28 cellular contexts compared by ENCODE assay signal in genomic region chr3:82790307-82791097, GRCh38.
"Had no signal": no experiment of that assay in that cellular context is flagged by ENCODE, and none has a peak within 500 bp of the region (broad histone marks: within the 10 kb centered on the region; RNA-seq: fewer than 3 reads in every experiment).

No MANE protein-coding gene starts in this region.

- ATAC-seq: activated T-cell treated with anti-CD3 and anti-CD28 coated beads, Interleukin-2, amount 50 U/mL, for 72 hours; body of pancreas; Panc1; SK-N-SH treated with all-trans-retinoic acid at 6 μM for 48 hours; WTC11 had no signal

- H3K27ac ChIP-seq: ascending aorta, body of pancreas, RWPE1, SJSA1 had no signal

- H3K4me3 ChIP-seq: ascending aorta, body of pancreas, MG63, SJSA1 had no signal

- H3K27me3 ChIP-seq: ascending aorta, body of pancreas, MG63, SJSA1 had no signal

- H3K9me3 ChIP-seq: ascending aorta, body of pancreas, MG63, SJSA1 had no signal

- H3K36me3 Mint-ChIP-seq: activated naive CD4-positive, alpha-beta T cell treated with anti-CD3 and anti-CD28 coated beads, Interleukin-2, amount 50 U/mL, for 24 hours had no signal

- H3K4me1 Mint-ChIP-seq: activated CD4-positive, alpha-beta T cell treated with anti-CD3 and anti-CD28 coated beads, Interleukin-2, amount 10 ng/mL, durations not matched to agents 24 days and 14 days; activated naive CD4-positive, alpha-beta T cell treated with anti-CD3 and anti-CD28 coated beads, Interleukin-2, amount 50 U/mL, for 24 hours; WTC11 had no signal

- DNase-seq: activated CD4-positive, alpha-beta T cell treated with anti-CD3 and anti-CD28 coated beads, Interleukin-2, amount 10 ng/mL, durations not matched to agents 24 days and 14 days; activated CD4-positive, alpha-beta T cell treated with anti-CD3 and anti-CD28 coated beads, Interleukin-2, amount 50 U/mL, for 48 hours; activated CD4-positive, CD25-positive, alpha-beta regulatory T cell treated with anti-CD3 and anti-CD28 coated beads, Interleukin-2, amount 50 U/mL, for 72 hours; activated naive CD4-positive, alpha-beta T cell; activated T-cell treated with anti-CD3 and anti-CD28 coated beads, Interleukin-2, amount 50 U/mL, for 72 hours; body of pancreas; central memory CD4-positive, alpha-beta T cell; MG63; MV-4-11; NCI-H1092 treated with DMSO at 0.1 percent for 48 hours; NCI-H1417 treated with DMSO at 0.1 percent for 48 hours; NCI-H1694; NCI-H2029 treated with DMSO at 0.1 percent for 48 hours; NCI-H345; NCI-H510A; NCI-H526 treated with DMSO at 0.1 percent for 48 hours; NCI-H82; NK-92 treated with Interleukin-12 subunit alpha and Interleukin-12 subunit beta, amount 100 ng/mL, for 24 hours; OCI-M1; SHP77 had no signal

- H3K36me3 ChIP-seq: ascending aorta, MG63, SJSA1 had no signal

- H3K4me3 Mint-ChIP-seq: activated CD4-positive, alpha-beta T cell treated with anti-CD3 and anti-CD28 coated beads, Interleukin-2, amount 10 ng/mL, durations not matched to agents 24 days and 14 days; activated naive CD4-positive, alpha-beta T cell treated with anti-CD3 and anti-CD28 coated beads, Interleukin-2, amount 50 U/mL, for 24 hours; activated T-cell treated with anti-CD3 and anti-CD28 coated beads, Interleukin-2, amount 50 U/mL, for 72 hours; T-helper 1 cell treated with Interleukin-12 subunit alpha and Interleukin-12 subunit beta and Interleukin-4 antibody, amounts not matched to agents 30 μg/mL and 1 μg/mL, for 36 hours; WTC11 had no signal

- H3K4me1 ChIP-seq: ascending aorta, body of pancreas, SJSA1 had no signal

- H3K27ac Mint-ChIP-seq: activated CD4-positive, alpha-beta T cell treated with anti-CD3 and anti-CD28 coated beads, Interleukin-2, amount 10 ng/mL, durations not matched to agents 24 days and 14 days; activated naive CD4-positive, alpha-beta T cell treated with anti-CD3 and anti-CD28 coated beads, Interleukin-2, amount 50 U/mL, for 24 hours; activated T-cell treated with anti-CD3 and anti-CD28 coated beads, Interleukin-2, amount 50 U/mL, for 72 hours; T-helper 1 cell treated with Interleukin-12 subunit alpha and Interleukin-12 subunit beta and Interleukin-4 antibody, amounts not matched to agents 30 μg/mL and 1 μg/mL, for 36 hours; WTC11 had no signal

- H3K27me3 Mint-ChIP-seq: activated CD4-positive, alpha-beta T cell treated with anti-CD3 and anti-CD28 coated beads, Interleukin-2, amount 10 ng/mL, durations not matched to agents 24 days and 14 days; activated naive CD4-positive, alpha-beta T cell treated with anti-CD3 and anti-CD28 coated beads, Interleukin-2, amount 50 U/mL, for 24 hours had no signal
